In the genomic region with DNA sequence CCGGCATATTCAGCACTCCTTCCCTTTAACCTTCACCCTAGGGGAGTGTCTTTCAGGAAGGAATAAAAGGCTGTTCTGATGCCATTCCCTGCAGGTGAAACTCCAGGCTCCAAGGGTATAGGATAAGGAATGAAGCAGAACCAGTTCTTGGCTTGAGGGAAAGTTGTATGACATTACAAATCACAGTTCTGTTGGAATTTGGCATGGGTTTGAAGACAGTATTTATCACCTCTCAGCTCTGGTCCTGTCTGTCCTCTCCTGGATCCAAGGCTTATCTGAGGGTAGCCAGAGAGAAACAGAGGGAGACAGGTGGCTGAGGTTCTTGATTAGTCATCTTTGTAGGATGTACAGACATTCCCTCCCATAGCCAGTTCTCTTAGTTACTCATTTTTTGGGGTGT, we compare ENCODE assay signal across 25 cellular contexts. TPM values are rescaled to one million over a fixed set of nuclear protein-coding genes. Genes with fewer than 3 reads are reported as not detected.
DNase-seq lines count a peak whose midpoint lies in the region; ATAC-seq and TF ChIP-seq lines count a peak whose summit lies in the region.
"Had no signal": no experiment of that assay in that cellular context is flagged by ENCODE, and none has a peak within 500 bp of the region (broad histone marks: within the 10 kb centered on the region; RNA-seq: fewer than 3 reads in every experiment).

No MANE protein-coding gene starts in this region.

- peaks cover 15% of the 10 kb centered on the region for H3K4me1 ChIP-seq in hepatocyte (ENCODE audit: insufficient read depth)

- 63% methylated on average over 1 of the region's 1 CpG for WGBS in hepatocyte (ENCODE audit: low lambda C conversion rate, missing lambda C conversion rate)

- no peak overlapping the region for H3K4me3 Mint-ChIP-seq in progenitor cell of endocrine pancreas (ENCODE audit: low read depth)
- H3K4me3 Mint-ChIP-seq: activated naive CD4-positive, alpha-beta T cell treated with anti-CD3 and anti-CD28 coated beads for 36 hours; T-helper 17 cell had no signal

- DNase-seq in HPDE6-E6E7 (ENCODE audit: extremely low spot score) = peak; percentile 13
- DNase-seq in RWPE1 (ENCODE audit: low spot score) = peak; percentile 54
- DNase-seq in hepatocyte (ENCODE audit: low spot score) = peak; percentile 30
- no peak for DNase-seq in progenitor cell of endocrine pancreas (ENCODE audit: low spot score, unreplicated experiment)
- no peak for DNase-seq in activated CD4-positive, alpha-beta T cell treated with anti-CD3 and anti-CD28 coated beads, Interleukin-2, amount 50 U/mL, for 1 hour
- no peak for DNase-seq in CD1c-positive myeloid dendritic cell (ENCODE audit: extremely low spot score)
- DNase-seq: activated CD4-positive, alpha-beta T cell treated with anti-CD3 and anti-CD28 coated beads, Interleukin-2, amount 50 U/mL, for 48 hours; activated naive CD4-positive, alpha-beta T cell treated with anti-CD3 and anti-CD28 coated beads for 36 hours; activated T-cell treated with anti-CD3 and anti-CD28 coated beads for 4 hours; AML-193; amygdala; caudate nucleus; dorsolateral prefrontal cortex; erythroblast; KBM-7; NCI-H187 treated with DMSO at 0.1 percent for 48 hours; NCI-H2227 treated with DMSO at 0.1 percent for 48 hours; retina; substantia nigra; T-helper 17 cell; WERI-Rb-1 had no signal

- peaks cover 9% of the 10 kb centered on the region for H3K36me3 Mint-ChIP-seq in progenitor cell of endocrine pancreas (ENCODE audit: insufficient read depth)

- H3K27me3 Mint-ChIP-seq in progenitor cell of endocrine pancreas = no peaks in the 10 kb centered on the region
- H3K27me3 Mint-ChIP-seq: T-helper 17 cell had no signal

- POLR2A ChIA-PET in RWPE1 (lab: Yijun Ruan, JAX; ENCODE audit: low non-redundant PET) = no interaction called here

- peaks cover 11% of the 10 kb centered on the region for H3K4me1 Mint-ChIP-seq in progenitor cell of endocrine pancreas (ENCODE audit: low read depth)

- H3K27me3 ChIP-seq in hepatocyte = no peaks in the 10 kb centered on the region
- H3K27me3 ChIP-seq: dorsolateral prefrontal cortex, gastroesophageal sphincter had no signal

- no peaks in the 10 kb centered on the region for H3K9me3 Mint-ChIP-seq in progenitor cell of endocrine pancreas (ENCODE audit: low read depth)
- H3K9me3 Mint-ChIP-seq: activated naive CD4-positive, alpha-beta T cell treated with anti-CD3 and anti-CD28 coated beads for 36 hours had no signal

- no peaks in the 10 kb centered on the region for H3K9me2 ChIP-seq in hepatocyte (replicated peaks; ENCODE audit: insufficient read depth)

- CTCF ChIA-PET in RWPE1 (lab: Yijun Ruan, JAX) = interaction anchor here (0.8 kb wide), 1 partner anchor 38 kb away, joined by 3 read pairs; no protein-coding TSS in a partner anchor

- ATAC-seq in HG03139 (IDR thresholded peaks at IDR 0.05; ENCODE audit: unreplicated experiment) = no peak
- ATAC-seq in GM21717 (IDR thresholded peaks at IDR 0.05; ENCODE audit: unreplicated experiment) = no peak
- ATAC-seq: gastroesophageal sphincter, left lobe of liver, T-helper 17 cell had no signal

- H3K9me3 ChIP-seq in hepatocyte (ENCODE audit: low read depth) = no peaks in the 10 kb centered on the region
- H3K9me3 ChIP-seq: gastroesophageal sphincter had no signal

- no peak overlapping the region for H3K4me2 ChIP-seq in hepatocyte

- peak overlapping the region; percentile 85 for H3K27ac Mint-ChIP-seq in progenitor cell of endocrine pancreas
- H3K27ac Mint-ChIP-seq: activated naive CD4-positive, alpha-beta T cell treated with anti-CD3 and anti-CD28 coated beads for 36 hours; T-helper 17 cell had no signal

- no peak overlapping the region for H3K4me3 ChIP-seq in hepatocyte
- H3K4me3 ChIP-seq: dorsolateral prefrontal cortex, gastroesophageal sphincter had no signal

- H3K27ac ChIP-seq in RWPE1 = no peak overlapping the region
- H3K27ac ChIP-seq in hepatocyte = peak overlapping the region; percentile 58
- H3K27ac ChIP-seq: dorsolateral prefrontal cortex, gastroesophageal sphincter, WERI-Rb-1 had no signal

- H4K20me1 ChIP-seq in hepatocyte (ENCODE audit: insufficient read depth, poor library complexity, severe bottlenecking) = no peaks in the 10 kb centered on the region

- no peaks in the 10 kb centered on the region for H3K79me2 ChIP-seq in hepatocyte

- TF ChIP-seq CTCF in RWPE1 (conservative IDR thresholded peaks at IDR 0.05; ENCODE audit: low read depth) = no peak
- no peak for TF ChIP-seq CTCF in hepatocyte (IDR thresholded peaks at IDR 0.05; ENCODE audit: poor library complexity)
- no peak for TF ChIP-seq CTCF in progenitor cell of endocrine pancreas (IDR thresholded peaks at IDR 0.05; ENCODE audit: unreplicated experiment)

- no peaks in the 10 kb centered on the region for H3K36me3 ChIP-seq in hepatocyte (replicated peaks; ENCODE audit: insufficient read depth, low read depth)

- H2AFZ ChIP-seq in hepatocyte = no peak overlapping the region

RNA-seq across cellular contexts. Expression of a gene that starts 37.1 kb away (rescaled TPM):
- total RNA-seq in hepatocyte (306 and 309 TPM in 2 replicates), progenitor cell of endocrine pancreas (220 and 234 TPM in 2 replicates)
- polyA plus RNA-seq in hepatocyte = 247 and 248 TPM in 2 replicates

Comparison
In these comparisons a context has a peak if more than half of its experiments do, and no peak if none do; other contexts are left out.
1. DNase-seq: peak in HPDE6-E6E7 (single experiment), RWPE1 (single experiment) and hepatocyte (single experiment); none in progenitor cell of endocrine pancreas (single experiment), activated CD4-positive, alpha-beta T cell treated with anti-CD3 and anti-CD28 coated beads, Interleukin-2, amount 50 U/mL, for 1 hour (single experiment) and CD1c-positive myeloid dendritic cell (single experiment).